ENCODE assay signal across 10 cellular contexts in genomic region chr14:63435204-63435603, GRCh38.
DNase-seq lines count a peak whose midpoint lies in the region; ATAC-seq, FAIRE-seq and TF ChIP-seq lines count a peak whose summit lies in the region.
"Had no signal": no experiment of that assay in that cellular context is flagged by ENCODE, and none has a peak within 500 bp of the region (broad histone marks: within the 10 kb centered on the region; RNA-seq: fewer than 3 reads in every experiment).

No MANE protein-coding gene starts in this region.

- DNase-seq in A549 (ENCODE audit: low read depth in 1 of 2, low spot score in 1 of 2) (no peak), GM18507 (ENCODE audit: extremely low spot score, insufficient read length, low read depth) (no peak), astrocyte (ENCODE audit: low read depth) (no peak), SKM-1 treated with dmso at 0.1 percent for 144 hours (lab: John Stamatoyannopoulos, UW; ENCODE audit: unreplicated experiment) (no peak), NCI-H510A treated with DMSO at 0.1 percent for 48 hours (lab: John Stamatoyannopoulos, UW) (no peak), NCI-H774 (lab: John Stamatoyannopoulos, UW) (no peak), HCEC 1CT (no peak)
- DNase-seq in natural killer cell treated with Interleukin-12 subunit alpha and Interleukin-12 subunit beta and Interleukin-15 and Interleukin-18, amount 100 ng/mL, for 72 hours (ENCODE audit: low spot score), result no peak
- DNase-seq: NCI-H146 had no signal

- H3K4me3 ChIP-seq in A549 (no peak overlapping the region), astrocyte (ENCODE audit: insufficient read depth, low read depth, low read length) (no peak overlapping the region)

- TF ChIP-seq POLR2A in A549 (IDR thresholded peaks at IDR 0.05; ENCODE audit: low read length), result no peak

- no peaks in the 10 kb centered on the region for H3K27me3 Mint-ChIP-seq in astrocyte (ENCODE audit: low read depth, unreplicated experiment)
- no peaks in the 10 kb centered on the region for H3K27me3 Mint-ChIP-seq in natural killer cell treated with Interleukin-12 subunit alpha and Interleukin-12 subunit beta and Interleukin-15 and Interleukin-18, amount 100 ng/mL, for 72 hours

- peaks cover 73% of the 10 kb centered on the region for H4K20me1 ChIP-seq in astrocyte (ENCODE audit: insufficient read depth, low read length)

- 79% methylated on average over 2 of the region's 2 CpGs for WGBS in A549 (ENCODE audit: missing lambda C conversion rate)

- no peaks in the 10 kb centered on the region for H3K36me3 ChIP-seq in astrocyte (ENCODE audit: insufficient read depth, low read length)
- H3K36me3 ChIP-seq: neutrophil had no signal

- H3K4me1 ChIP-seq in A549, result peaks cover 71% of the 10 kb centered on the region
- H3K4me1 ChIP-seq in astrocyte (ENCODE audit: insufficient read depth, low read length), result peaks cover 12% of the 10 kb centered on the region

- no peak for TF ChIP-seq RAD21 in A549 (conservative IDR thresholded peaks at IDR 0.05 in 1 of 2, IDR thresholded peaks at IDR 0.05 in 1 of 2)

- no peak for FAIRE-seq in A549 (lab: Jason Lieb, UNC)
- peak; percentile 35 for FAIRE-seq in GM18507 (lab: Jason Lieb, UNC)
- no peak for FAIRE-seq in astrocyte (lab: Jason Lieb, UNC)

- no peak for ATAC-seq in A549
- ATAC-seq in natural killer cell treated with Interleukin-12 subunit alpha and Interleukin-12 subunit beta and Interleukin-15 and Interleukin-18, amount 100 ng/mL, for 72 hours, result no peak

- no peak for TF ChIP-seq EP300 in A549 (IDR thresholded peaks at IDR 0.05)

- H3K9me3 ChIP-seq in A549 (no peaks in the 10 kb centered on the region), astrocyte (ENCODE audit: insufficient read depth, low read depth, low read length) (no peaks in the 10 kb centered on the region)
- H3K9me3 ChIP-seq: neutrophil had no signal

- H3K27ac Mint-ChIP-seq in astrocyte (ENCODE audit: unreplicated experiment), result no peak overlapping the region
- H3K27ac Mint-ChIP-seq in natural killer cell treated with Interleukin-12 subunit alpha and Interleukin-12 subunit beta and Interleukin-15 and Interleukin-18, amount 100 ng/mL, for 72 hours, result peak overlapping the region; percentile 70

- POLR2A ChIA-PET in A549 (lab: Yijun Ruan, JAX), result no interaction called here

- H3K27ac ChIP-seq in A549 (0 out of 6 replicates have a peak overlapping the region, but pooled peaks of 1 of the 2 experiments have one; percentile 1), astrocyte (ENCODE audit: low read depth, low read length) (no peak overlapping the region)
- H3K27ac ChIP-seq: neutrophil had no signal

- CTCF ChIA-PET in A549 (lab: Yijun Ruan, JAX), result no interaction called here

- no peak for TF ChIP-seq CTCF in A549 (IDR thresholded peaks at IDR 0.05)
- no peak for TF ChIP-seq CTCF in astrocyte (IDR thresholded peaks at IDR 0.05; ENCODE audit: insufficient read depth, low read depth, low read length)

- H3K4me3 Mint-ChIP-seq in astrocyte (ENCODE audit: unreplicated experiment), result no peak overlapping the region
- peak overlapping the region; percentile 40 for H3K4me3 Mint-ChIP-seq in natural killer cell treated with Interleukin-12 subunit alpha and Interleukin-12 subunit beta and Interleukin-15 and Interleukin-18, amount 100 ng/mL, for 72 hours

- H3K4me1 Mint-ChIP-seq in astrocyte (ENCODE audit: low read depth, unreplicated experiment), result peaks cover 30% of the 10 kb centered on the region
- H3K4me1 Mint-ChIP-seq in natural killer cell treated with Interleukin-12 subunit alpha and Interleukin-12 subunit beta and Interleukin-15 and Interleukin-18, amount 100 ng/mL, for 72 hours (ENCODE audit: low read depth in 2 of 2), result peaks cover 59 to 76% of the 10 kb centered on the region in 2 donors

- H3K4me2 ChIP-seq in A549 (peak overlapping the region; percentile 74; the same call in 2 of the 3 replicates), astrocyte (ENCODE audit: low read length) (peak overlapping the region; percentile 2)

- no peaks in the 10 kb centered on the region for H3K27me3 ChIP-seq in astrocyte (ENCODE audit: insufficient read depth, low read length)
- H3K27me3 ChIP-seq: neutrophil had no signal

- no peaks in the 10 kb centered on the region for H3K9me3 Mint-ChIP-seq in astrocyte (ENCODE audit: unreplicated experiment)
- H3K9me3 Mint-ChIP-seq in natural killer cell treated with Interleukin-12 subunit alpha and Interleukin-12 subunit beta and Interleukin-15 and Interleukin-18, amount 100 ng/mL, for 72 hours, result no peaks in the 10 kb centered on the region

- H3K79me2 ChIP-seq in astrocyte (ENCODE audit: insufficient read depth, low read length), result peaks cover 75% of the 10 kb centered on the region

- H3K36me3 Mint-ChIP-seq in astrocyte (ENCODE audit: low read depth, unreplicated experiment), result no peaks in the 10 kb centered on the region
- H3K36me3 Mint-ChIP-seq in natural killer cell treated with Interleukin-12 subunit alpha and Interleukin-12 subunit beta and Interleukin-15 and Interleukin-18, amount 100 ng/mL, for 72 hours, result no peaks in the 10 kb centered on the region

- H3K9ac ChIP-seq in astrocyte (ENCODE audit: low read length), result no peak overlapping the region

- H2AFZ ChIP-seq in astrocyte (ENCODE audit: low read depth, low read length), result no peak overlapping the region

TF ChIP-seq in A549, 52 proteins besides CTCF, POLR2A, EP300 and RAD21:
- TF ChIP-seq KDM1A (IDR thresholded peaks at IDR 0.05; ENCODE audit: low read depth), result no peak
- TF ChIP-seq HDAC2 (IDR thresholded peaks at IDR 0.05), result no peak
